Comparison of ENCODE assay signal across 29 cellular contexts in the genomic region with DNA sequence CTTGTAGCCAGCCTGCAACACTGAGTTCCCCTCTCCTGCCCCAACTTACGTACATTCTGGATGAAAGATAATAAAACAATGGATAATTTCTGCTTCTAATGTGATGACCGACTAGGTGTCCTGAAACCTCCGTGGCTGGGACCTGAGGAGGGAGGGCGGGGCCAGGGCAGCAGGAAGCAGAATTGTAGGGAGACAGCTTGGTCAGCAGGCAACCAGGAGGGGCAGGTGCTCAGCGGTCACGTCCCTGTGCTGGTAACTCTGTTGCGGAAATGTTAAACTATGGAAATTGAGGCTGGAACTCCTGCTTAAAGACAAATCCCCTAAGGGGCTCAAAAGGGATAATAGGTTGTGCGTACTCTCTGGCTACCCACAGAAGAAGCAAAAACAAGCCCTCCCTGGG.
"Had no signal": no experiment of that assay in that cellular context is flagged by ENCODE, and none has a peak within 500 bp of the region (broad histone marks: within the 10 kb centered on the region; RNA-seq: fewer than 3 reads in every experiment).

No MANE protein-coding gene starts in this region.

- ATAC-seq: activated CD4-positive, CD25-positive, alpha-beta regulatory T cell treated with anti-CD3 and anti-CD28 coated beads, Interleukin-2, amount 50 U/mL, for 24 hours; activated CD8-positive, alpha-beta memory T cell treated with anti-CD3 and anti-CD28 coated beads, Interleukin-2, amount 10 ng/mL, durations not matched to agents 7 days and 5 days; activated CD8-positive, alpha-beta T cell treated with anti-CD3 and anti-CD28 coated beads for 36 hours; activated naive CD4-positive, alpha-beta T cell treated with anti-CD3 and anti-CD28 coated beads, Interleukin-2, amount 50 U/mL, for 72 hours; activated T-cell treated with anti-CD3 and anti-CD28 coated beads, Interleukin-2, amount 50 U/mL, for 72 hours; foreskin keratinocyte; gastrocnemius medialis; heart left ventricle; T-helper 17 cell had no signal

- DNase-seq: activated B cell treated with CpG ODN at 0.5 μM for 24 hours; activated CD4-positive, alpha-beta T cell treated with anti-CD3 and anti-CD28 coated beads for 48 hours; activated CD4-positive, alpha-beta T cell treated with anti-CD3 and anti-CD28 coated beads, Interleukin-2, amount 50 U/mL, for 1 hour; activated CD4-positive, alpha-beta T cell treated with anti-CD3 and anti-CD28 coated beads, Interleukin-2, amount 50 U/mL, for 48 hours; activated CD8-positive, alpha-beta memory T cell treated with anti-CD3 and anti-CD28 coated beads, Interleukin-2, amount 10 ng/mL, durations not matched to agents 7 days and 5 days; activated CD8-positive, alpha-beta memory T cell treated with anti-CD3 and anti-CD28 coated beads, Interleukin-2, amount 50 U/mL, for 4 hours; activated CD8-positive, alpha-beta T cell treated with anti-CD3 and anti-CD28 coated beads for 36 hours; activated gamma-delta T cell; activated naive CD4-positive, alpha-beta T cell; activated naive CD4-positive, alpha-beta T cell treated with anti-CD3 and anti-CD28 coated beads, Interleukin-2, amount 10 ng/mL, durations not matched to agents 7 days and 5 days; activated naive CD8-positive, alpha-beta T cell treated with anti-CD3 and anti-CD28 coated beads, Interleukin-2, amount 10 ng/mL, durations not matched to agents 7 days and 5 days; activated T-cell treated with anti-CD3 and anti-CD28 coated beads for 4 hours; activated T-cell treated with anti-CD3 and anti-CD28 coated beads, Interleukin-2, amount 50 U/mL, for 24 hours; activated T-cell treated with anti-CD3 and anti-CD28 coated beads, Interleukin-2, amount 50 U/mL, for 72 hours; central memory CD4-positive, alpha-beta T cell; cerebellar nuclear complex; dorsolateral prefrontal cortex; effector memory CD4-positive, alpha-beta T cell; erythroblast; foreskin keratinocyte; gastrocnemius medialis; glutamatergic neuron; heart left ventricle; T-helper 1 cell; T-helper 17 cell; T1000; WERI-Rb-1 had no signal
